Comparison of ENCODE assay signal across 11 cellular contexts in the genomic region with DNA sequence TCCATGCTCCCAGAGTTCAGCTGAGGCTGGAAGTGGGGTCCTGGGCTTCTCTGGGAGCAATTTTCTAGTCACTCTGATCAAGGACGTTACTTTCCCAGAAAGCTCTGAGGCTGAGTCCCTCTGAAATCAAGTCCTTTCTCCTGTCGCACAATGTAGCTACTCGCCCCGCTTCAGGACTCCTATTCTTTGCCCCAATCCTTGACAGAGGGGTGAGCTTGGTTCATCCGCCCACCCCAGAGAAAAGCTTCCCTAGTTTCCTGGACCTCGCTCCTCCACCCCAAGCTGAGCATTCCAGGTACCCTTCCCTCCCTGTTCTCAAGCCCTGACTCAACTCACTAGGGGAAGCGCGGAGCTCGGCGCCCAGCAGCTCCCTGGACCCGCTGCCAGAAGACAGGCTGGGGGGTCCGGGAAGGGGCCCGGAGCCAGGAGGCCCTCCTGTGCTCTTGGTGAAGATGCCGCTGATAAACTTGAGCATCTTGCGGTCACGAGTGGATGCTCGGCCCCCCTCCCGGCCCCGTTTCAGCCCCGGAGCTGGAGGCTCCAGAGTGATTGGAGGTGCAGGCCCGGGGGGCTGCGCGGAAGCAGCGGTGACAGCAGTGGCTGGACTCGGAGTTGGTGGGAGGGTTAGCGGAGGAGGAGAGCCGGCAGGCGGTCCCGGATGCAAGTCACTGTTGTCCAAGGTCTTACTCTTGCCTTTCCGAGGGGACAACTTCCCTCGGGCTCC. TPM values are rescaled to one million over a fixed set of nuclear protein-coding genes. Genes with fewer than 3 reads are reported as not detected.
DNase-seq lines count a peak whose midpoint lies in the region; ATAC-seq and TF ChIP-seq lines count a peak whose summit lies in the region.
"Had no signal": no experiment of that assay in that cellular context is flagged by ENCODE, and none has a peak within 500 bp of the region (broad histone marks: within the 10 kb centered on the region; RNA-seq: fewer than 3 reads in every experiment).

No MANE protein-coding gene starts in this region.

- H3K4me3 ChIP-seq in RWPE2 (ENCODE audit: severe bottlenecking) (no peak overlapping the region), iPS-15b (ENCODE audit: low read depth, low read length) (peak overlapping the region; percentile 56), skeletal muscle tissue (ENCODE audit: low read length in 3 of 3) (peak overlapping the region; percentile 24 to 45 (median 40))

- ATAC-seq in RWPE2 (ENCODE audit: low read depth) (peak; percentile 15; the same call in 1 of the 3 replicates), HG02763 (IDR thresholded peaks at IDR 0.05; ENCODE audit: unreplicated experiment) (no peak), GM19397 (IDR thresholded peaks at IDR 0.05; ENCODE audit: unreplicated experiment) (no peak)
- ATAC-seq: activated T-cell treated with anti-CD3 and anti-CD28 coated beads, Interleukin-2, amount 50 U/mL, for 72 hours had no signal

- H3K36me3 ChIP-seq in RWPE2 (ENCODE audit: low read depth) (no peaks in the 10 kb centered on the region), iPS-15b (ENCODE audit: control insufficient read depth, insufficient read depth, low read length) (no peaks in the 10 kb centered on the region), skeletal muscle tissue (ENCODE audit: control insufficient read depth in 3 of 3, insufficient read depth in 3 of 3, low read length in 3 of 3) (no peaks in the 10 kb centered on the region)

- H3K27me3 ChIP-seq in RWPE2 (ENCODE audit: insufficient read depth, poor library complexity, severe bottlenecking) = peaks cover 53% of the 10 kb centered on the region
- H3K27me3 ChIP-seq in iPS-15b (ENCODE audit: control insufficient read depth, insufficient read depth, low read length) = peaks cover 93% of the 10 kb centered on the region
- peaks cover 41 to 82% (median 62%) of the 10 kb centered on the region in 3 donors for H3K27me3 ChIP-seq in skeletal muscle tissue (ENCODE audit: control insufficient read depth in 3 of 3, insufficient read depth in 3 of 3, low read length in 3 of 3)
- H3K27me3 ChIP-seq: neutrophil had no signal

- H3K9ac ChIP-seq in iPS-15b (ENCODE audit: low read depth, low read length) (no peak overlapping the region), skeletal muscle tissue (ENCODE audit: low read depth in 1 of 3, low read length in 3 of 3) (peak overlapping the region in 1 of 3 donors; percentile 72)

- H3K27ac ChIP-seq in RWPE2 (ENCODE audit: poor library complexity, severe bottlenecking) (no peak overlapping the region), skeletal muscle tissue (ENCODE audit: low read depth, low read length) (peak overlapping the region; percentile 10)
- H3K27ac ChIP-seq: neutrophil had no signal

- DNase-seq in NCI-H146 (lab: John Stamatoyannopoulos, UW) (peak; percentile 21), NCI-H146 treated with DMSO at 0.1 percent for 48 hours (lab: John Stamatoyannopoulos, UW; ENCODE audit: unreplicated experiment) (no peak), RWPE2 (ENCODE audit: low spot score) (no peak), DMS79 (lab: John Stamatoyannopoulos, UW) (no peak)
- DNase-seq: activated T-cell treated with anti-CD3 and anti-CD28 coated beads, Interleukin-2, amount 50 U/mL, for 72 hours; dermis blood vessel endothelial cell had no signal

- no peak for TF ChIP-seq CTCF in RWPE2 (IDR thresholded peaks at IDR 0.05; ENCODE audit: poor library complexity, severe bottlenecking)

- H3K9me3 ChIP-seq in RWPE2 (ENCODE audit: severe bottlenecking) (no peaks in the 10 kb centered on the region), iPS-15b (ENCODE audit: control insufficient read depth, insufficient read depth, low read length) (no peaks in the 10 kb centered on the region), skeletal muscle tissue (ENCODE audit: control insufficient read depth in 3 of 3, low read length in 3 of 3) (no peaks in the 10 kb centered on the region)
- H3K9me3 ChIP-seq: neutrophil had no signal

- no peaks in the 10 kb centered on the region for H3K4me1 ChIP-seq in RWPE2 (ENCODE audit: insufficient read depth, poor library complexity, severe bottlenecking)
- H3K4me1 ChIP-seq in iPS-15b (ENCODE audit: control insufficient read depth, insufficient read depth, low read length) = peaks cover 6% of the 10 kb centered on the region
- H3K4me1 ChIP-seq in skeletal muscle tissue (ENCODE audit: control insufficient read depth in 3 of 3, insufficient read depth in 3 of 3, low read length in 3 of 3) = peaks cover 18 to 34% (median 23%) of the 10 kb centered on the region in 3 donors

RNA-seq across cellular contexts. Expression of a gene that starts 1.6 kb away (rescaled TPM):
- 2.1 TPM for total RNA-seq in skeletal muscle tissue

RNA-seq across cellular contexts. Expression of a gene that starts 7.9 kb away (rescaled TPM):
- total RNA-seq in skeletal muscle tissue = 57.9 TPM

RNA-seq across cellular contexts. Expression of a gene that starts 15.2 kb away (rescaled TPM):
- total RNA-seq in skeletal muscle tissue = 78.8 TPM

RNA-seq across cellular contexts. Expression of a gene that starts 18.0 kb away (rescaled TPM):
- 4.7 TPM for total RNA-seq in skeletal muscle tissue

RNA-seq across cellular contexts. Expression of a gene that starts 30.0 kb away (rescaled TPM):
- under 0.01 TPM for total RNA-seq in skeletal muscle tissue
